Comparison of ENCODE assay signal across 32 cellular contexts in genomic region chr1:237237721-237238120, GRCh38.
"Had no signal": no experiment of that assay in that cellular context is flagged by ENCODE, and none has a peak within 500 bp of the region (broad histone marks: within the 10 kb centered on the region; RNA-seq: fewer than 3 reads in every experiment).

No MANE protein-coding gene starts in this region.

- H3K4me1 ChIP-seq: body of pancreas, colonic mucosa, foreskin keratinocyte, gastrocnemius medialis had no signal

- ATAC-seq: activated CD4-positive, alpha-beta T cell treated with anti-CD3 and anti-CD28 coated beads for 36 hours; activated CD8-positive, alpha-beta memory T cell treated with anti-CD3 and anti-CD28 coated beads, Interleukin-2, amount 10 ng/mL, durations not matched to agents 7 days and 5 days; activated CD8-positive, alpha-beta T cell treated with anti-CD3 and anti-CD28 coated beads, Interleukin-2, amount 10 ng/mL, durations not matched to agents 7 days and 5 days; activated T-helper 17 cell treated with anti-CD3 and anti-CD28 coated beads, Interleukin-2, amount 50 U/mL, for 72 hours; body of pancreas; foreskin keratinocyte; gastrocnemius medialis; heart left ventricle had no signal

- H3K36me3 ChIP-seq: colonic mucosa, esophagus muscularis mucosa, gastrocnemius medialis, heart left ventricle had no signal

- H3K27me3 ChIP-seq: body of pancreas, colonic mucosa, dorsolateral prefrontal cortex, esophagus muscularis mucosa, foreskin keratinocyte, gastrocnemius medialis, heart left ventricle had no signal

- H3K4me3 Mint-ChIP-seq: activated CD4-positive, alpha-beta memory T cell treated with anti-CD3 and anti-CD28 coated beads for 36 hours; activated CD4-positive, alpha-beta T cell treated with anti-CD3 and anti-CD28 coated beads for 36 hours; activated CD4-positive, alpha-beta T cell treated with anti-CD3 and anti-CD28 coated beads, Interleukin-2, amount 10 ng/mL, durations not matched to agents 24 days and 14 days; activated CD8-positive, alpha-beta memory T cell treated with anti-CD3 and anti-CD28 coated beads, Interleukin-2, amount 10 ng/mL, durations not matched to agents 7 days and 5 days; activated CD8-positive, alpha-beta T cell treated with anti-CD3 and anti-CD28 coated beads, Interleukin-2, amount 10 ng/mL, durations not matched to agents 7 days and 5 days; activated naive CD8-positive, alpha-beta T cell; activated T-helper 17 cell treated with anti-CD3 and anti-CD28 coated beads, Interleukin-2, amount 50 U/mL, for 72 hours; dendritic cell treated with granulocyte-macrophage colony-stimulating factor and Interleukin-4, amounts not matched to agents 40 ng/mL and 50 ng/mL, for 4 days; endodermal cell had no signal

- H3K27ac Mint-ChIP-seq: activated CD4-positive, alpha-beta memory T cell treated with anti-CD3 and anti-CD28 coated beads for 36 hours; activated CD4-positive, alpha-beta T cell treated with anti-CD3 and anti-CD28 coated beads for 36 hours; activated CD4-positive, alpha-beta T cell treated with anti-CD3 and anti-CD28 coated beads, Interleukin-2, amount 10 ng/mL, durations not matched to agents 24 days and 14 days; activated CD8-positive, alpha-beta memory T cell treated with anti-CD3 and anti-CD28 coated beads, Interleukin-2, amount 10 ng/mL, durations not matched to agents 7 days and 5 days; activated CD8-positive, alpha-beta T cell treated with anti-CD3 and anti-CD28 coated beads, Interleukin-2, amount 10 ng/mL, durations not matched to agents 7 days and 5 days; activated naive CD8-positive, alpha-beta T cell; activated T-helper 17 cell treated with anti-CD3 and anti-CD28 coated beads, Interleukin-2, amount 50 U/mL, for 72 hours; dendritic cell treated with granulocyte-macrophage colony-stimulating factor and Interleukin-4, amounts not matched to agents 40 ng/mL and 50 ng/mL, for 4 days; endodermal cell had no signal

- H3K27me3 Mint-ChIP-seq: activated CD4-positive, alpha-beta T cell treated with anti-CD3 and anti-CD28 coated beads, Interleukin-2, amount 10 ng/mL, durations not matched to agents 24 days and 14 days; activated CD8-positive, alpha-beta memory T cell treated with anti-CD3 and anti-CD28 coated beads, Interleukin-2, amount 10 ng/mL, durations not matched to agents 7 days and 5 days; dendritic cell treated with granulocyte-macrophage colony-stimulating factor and Interleukin-4, amounts not matched to agents 40 ng/mL and 50 ng/mL, for 4 days had no signal

- H3K9me3 Mint-ChIP-seq: activated CD4-positive, alpha-beta memory T cell treated with anti-CD3 and anti-CD28 coated beads for 36 hours; activated CD4-positive, alpha-beta T cell treated with anti-CD3 and anti-CD28 coated beads, Interleukin-2, amount 10 ng/mL, durations not matched to agents 24 days and 14 days; activated T-helper 17 cell treated with anti-CD3 and anti-CD28 coated beads, Interleukin-2, amount 50 U/mL, for 72 hours; dendritic cell treated with granulocyte-macrophage colony-stimulating factor and Interleukin-4, amounts not matched to agents 40 ng/mL and 50 ng/mL, for 4 days; endodermal cell had no signal

- DNase-seq: activated CD4-positive, alpha-beta memory T cell treated with anti-CD3 and anti-CD28 coated beads for 36 hours; activated CD4-positive, alpha-beta T cell treated with anti-CD3 and anti-CD28 coated beads for 36 hours; activated CD4-positive, alpha-beta T cell treated with anti-CD3 and anti-CD28 coated beads, Interleukin-2, amount 10 ng/mL, durations not matched to agents 24 days and 14 days; activated CD4-positive, CD25-positive, alpha-beta regulatory T cell; activated CD4-positive, CD25-positive, alpha-beta regulatory T cell treated with anti-CD3 and anti-CD28 coated beads, Interleukin-2, amount 50 U/mL, for 72 hours; activated CD8-positive, alpha-beta memory T cell treated with anti-CD3 and anti-CD28 coated beads, Interleukin-2, amount 10 ng/mL, durations not matched to agents 7 days and 5 days; activated CD8-positive, alpha-beta memory T cell treated with anti-CD3 and anti-CD28 coated beads, Interleukin-2, amount 50 U/mL, for 4 hours; activated CD8-positive, alpha-beta T cell treated with anti-CD3 and anti-CD28 coated beads, Interleukin-2, amount 10 ng/mL, durations not matched to agents 7 days and 5 days; activated effector memory CD4-positive, alpha-beta T cell treated with Interleukin-2 at 50 U/mL for 16 hours; activated gamma-delta T cell treated with Interleukin-2 at 50 U/mL for 16 hours; activated naive CD4-positive, alpha-beta T cell treated with anti-CD3 and anti-CD28 coated beads, Interleukin-2, amount 50 U/mL, for 16 hours; activated naive CD4-positive, alpha-beta T cell treated with Interleukin-2 at 50 U/mL for 16 hours; activated T-cell treated with anti-CD3 and anti-CD28 coated beads, Interleukin-2, amount 50 U/mL, for 1 hour; amygdala; aorta; body of pancreas; central memory CD4-positive, alpha-beta T cell; cerebellar nuclear complex; colonic mucosa; dorsolateral prefrontal cortex; effector memory CD4-positive, alpha-beta T cell; endodermal cell; erythroblast; foreskin keratinocyte; gastrocnemius medialis; glutamatergic neuron; heart left ventricle; T-helper 2 cell had no signal

- H3K36me3 Mint-ChIP-seq: activated CD4-positive, alpha-beta memory T cell treated with anti-CD3 and anti-CD28 coated beads for 36 hours; activated CD8-positive, alpha-beta memory T cell treated with anti-CD3 and anti-CD28 coated beads, Interleukin-2, amount 10 ng/mL, durations not matched to agents 7 days and 5 days; activated naive CD8-positive, alpha-beta T cell had no signal

- H3K4me1 Mint-ChIP-seq: activated CD4-positive, alpha-beta T cell treated with anti-CD3 and anti-CD28 coated beads for 36 hours; activated CD4-positive, alpha-beta T cell treated with anti-CD3 and anti-CD28 coated beads, Interleukin-2, amount 10 ng/mL, durations not matched to agents 24 days and 14 days; activated CD8-positive, alpha-beta memory T cell treated with anti-CD3 and anti-CD28 coated beads, Interleukin-2, amount 10 ng/mL, durations not matched to agents 7 days and 5 days; activated T-helper 17 cell treated with anti-CD3 and anti-CD28 coated beads, Interleukin-2, amount 50 U/mL, for 72 hours had no signal

- H3K4me3 ChIP-seq: body of pancreas, colonic mucosa, dorsolateral prefrontal cortex, esophagus muscularis mucosa, gastrocnemius medialis, heart left ventricle had no signal

- H3K9me3 ChIP-seq: body of pancreas, colonic mucosa, esophagus muscularis mucosa, gastrocnemius medialis, heart left ventricle had no signal

- H3K27ac ChIP-seq: body of pancreas, colonic mucosa, dorsolateral prefrontal cortex, esophagus muscularis mucosa, foreskin keratinocyte, gastrocnemius medialis, heart left ventricle had no signal
